Comparison of ENCODE assay signal across 8 cellular contexts in genomic region chr17:44502598-44503079, GRCh38. TPM values are rescaled to one million over a fixed set of nuclear protein-coding genes. Genes with fewer than 3 reads are reported as not detected.
DNase-seq lines count a peak whose midpoint lies in the region; ATAC-seq and TF ChIP-seq lines count a peak whose summit lies in the region.

No MANE protein-coding gene starts in this region.

- DNase-seq in NCI-H1092 (lab: John Stamatoyannopoulos, UW) (peak; percentile 16), NCI-H1092 treated with DMSO at 0.1 percent for 48 hours (lab: John Stamatoyannopoulos, UW) (no peak), uterus (no peak), UCSD-AML1 (lab: John Stamatoyannopoulos, UW; ENCODE audit: unreplicated experiment) (no peak)
- DNase-seq in effector memory CD8-positive, alpha-beta T cell = peak in 1 of 3 experiments; percentile 5

- peaks cover 25 to 35% of the 10 kb centered on the region in 2 donors for H3K4me1 Mint-ChIP-seq in effector memory CD8-positive, alpha-beta T cell (ENCODE audit: low read depth in 2 of 2)

- H3K4me1 ChIP-seq in mesodermal cell (ENCODE audit: control insufficient read depth, insufficient read depth, low read length, poor library complexity, severe bottlenecking) (peaks cover 4% of the 10 kb centered on the region), uterus (peaks cover 0 to 6% of the 10 kb centered on the region in 2 donors)

- H3K4me3 Mint-ChIP-seq in effector memory CD8-positive, alpha-beta T cell = peak overlapping the region; percentile 93 to 96

- peak overlapping the region; percentile 96 to 98 for H3K27ac Mint-ChIP-seq in effector memory CD8-positive, alpha-beta T cell

- H3K36me3 ChIP-seq in mesodermal cell (ENCODE audit: control insufficient read depth, insufficient read depth, low read length) (peaks cover 10% of the 10 kb centered on the region), uterus (no peaks in the 10 kb centered on the region)

- no peaks in the 10 kb centered on the region for H3K9me3 Mint-ChIP-seq in effector memory CD8-positive, alpha-beta T cell

- TF ChIP-seq POLR2A in uterus (IDR thresholded peaks at IDR 0.05) = no peak

- no peaks in the 10 kb centered on the region for H3K27me3 ChIP-seq in uterus

- TF ChIP-seq CTCF in uterus (IDR thresholded peaks at IDR 0.05) = no peak

- H3K36me3 Mint-ChIP-seq in effector memory CD8-positive, alpha-beta T cell (ENCODE audit: insufficient read depth) = peaks cover 18% of the 10 kb centered on the region

- peaks cover under 1 to 12% of the 10 kb centered on the region in 2 donors for H3K27me3 Mint-ChIP-seq in effector memory CD8-positive, alpha-beta T cell

- intact Hi-C loops in uterus (cut with DNase I; ENCODE audit: low total_unique reads) = no loop called here

- WGBS in mesodermal cell (ENCODE audit: insufficient coverage in 2 of 2), 2 experiments = 0% methylated on average over 14 to 15 of the region's 19 CpGs

- H3K4me3 ChIP-seq in mesodermal cell (ENCODE audit: extremely low read depth, insufficient read depth, low read length, poor library complexity, severe bottlenecking) (peak overlapping the region; percentile 95), uterus (peak overlapping the region; percentile 81 to 87)

- H3K9me3 ChIP-seq in mesodermal cell (ENCODE audit: control insufficient read depth, low read length) = no peaks in the 10 kb centered on the region
- no peaks in the 10 kb centered on the region for H3K9me3 ChIP-seq in uterus

- peak overlapping the region; percentile 97 for H3K27ac ChIP-seq in mesodermal cell (ENCODE audit: low read depth, low read length, severe bottlenecking)
- peak overlapping the region; percentile 82 to 88 for H3K27ac ChIP-seq in uterus

- peak; percentile 10 for ATAC-seq in HG02623 (IDR thresholded peaks at IDR 0.05; ENCODE audit: unreplicated experiment)
- ATAC-seq in effector memory CD8-positive, alpha-beta T cell (replicated peaks) = no peak

TF ChIP-seq in PFSK-1, 5 proteins besides CTCF, POLR2A, EP300 and RAD21:
- 0 out of 2 replicates have a peak, but pooled peaks have one; percentile 19 for TF ChIP-seq SIN3A (IDR thresholded peaks at IDR 0.05; ENCODE audit: borderline replicate concordance, insufficient read depth, low read length)
- TF ChIP-seq, protein P1, sequence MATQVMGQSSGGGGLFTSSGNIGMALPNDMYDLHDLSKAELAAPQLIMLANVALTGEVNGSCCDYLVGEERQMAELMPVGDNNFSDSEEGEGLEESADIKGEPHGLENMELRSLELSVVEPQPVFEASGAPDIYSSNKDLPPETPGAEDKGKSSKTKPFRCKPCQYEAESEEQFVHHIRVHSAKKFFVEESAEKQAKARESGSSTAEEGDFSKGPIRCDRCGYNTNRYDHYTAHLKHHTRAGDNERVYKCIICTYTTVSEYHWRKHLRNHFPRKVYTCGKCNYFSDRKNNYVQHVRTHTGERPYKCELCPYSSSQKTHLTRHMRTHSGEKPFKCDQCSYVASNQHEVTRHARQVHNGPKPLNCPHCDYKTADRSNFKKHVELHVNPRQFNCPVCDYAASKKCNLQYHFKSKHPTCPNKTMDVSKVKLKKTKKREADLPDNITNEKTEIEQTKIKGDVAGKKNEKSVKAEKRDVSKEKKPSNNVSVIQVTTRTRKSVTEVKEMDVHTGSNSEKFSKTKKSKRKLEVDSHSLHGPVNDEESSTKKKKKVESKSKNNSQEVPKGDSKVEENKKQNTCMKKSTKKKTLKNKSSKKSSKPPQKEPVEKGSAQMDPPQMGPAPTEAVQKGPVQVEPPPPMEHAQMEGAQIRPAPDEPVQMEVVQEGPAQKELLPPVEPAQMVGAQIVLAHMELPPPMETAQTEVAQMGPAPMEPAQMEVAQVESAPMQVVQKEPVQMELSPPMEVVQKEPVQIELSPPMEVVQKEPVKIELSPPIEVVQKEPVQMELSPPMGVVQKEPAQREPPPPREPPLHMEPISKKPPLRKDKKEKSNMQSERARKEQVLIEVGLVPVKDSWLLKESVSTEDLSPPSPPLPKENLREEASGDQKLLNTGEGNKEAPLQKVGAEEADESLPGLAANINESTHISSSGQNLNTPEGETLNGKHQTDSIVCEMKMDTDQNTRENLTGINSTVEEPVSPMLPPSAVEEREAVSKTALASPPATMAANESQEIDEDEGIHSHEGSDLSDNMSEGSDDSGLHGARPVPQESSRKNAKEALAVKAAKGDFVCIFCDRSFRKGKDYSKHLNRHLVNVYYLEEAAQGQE (IDR thresholded peaks at IDR 0.05; ENCODE audit: insufficient read depth in 1 of 2, low read depth in 2 of 2, low read length in 2 of 2) = no peak

RNA-seq across cellular contexts. Expression of gene GPATCH8, which starts 0.6 kb away (rescaled TPM):
- 18.6 TPM for polyA plus RNA-seq in PFSK-1 (2012; ENCODE audit: insufficient read length, low read depth)
- polyA plus RNA-seq in mesodermal cell (2013, experiment 1 of 2) = 28.2 TPM
- 26.6 TPM for polyA plus RNA-seq in mesodermal cell (2013, experiment 2 of 2)
- total RNA-seq in uterus = 10 to 100 TPM; 26.9 to 90.0 (median 77.8) TPM

RNA-seq across cellular contexts. Expression of gene FZD2, which starts 54.6 kb away (rescaled TPM):
- polyA plus RNA-seq in PFSK-1 (2012; ENCODE audit: insufficient read length, low read depth) = 21.2 TPM
- polyA plus RNA-seq in mesodermal cell (2013, experiment 1 of 2) = 38.7 TPM
- polyA plus RNA-seq in mesodermal cell (2013, experiment 2 of 2) = 35.7 TPM
- 10 to 100 TPM in 2 of 4 donors, 1 to 10 TPM in 1, under 1 TPM in 1; 0.26 to 22.8 (median 9.0) TPM for total RNA-seq in uterus
